In the genomic region with DNA sequence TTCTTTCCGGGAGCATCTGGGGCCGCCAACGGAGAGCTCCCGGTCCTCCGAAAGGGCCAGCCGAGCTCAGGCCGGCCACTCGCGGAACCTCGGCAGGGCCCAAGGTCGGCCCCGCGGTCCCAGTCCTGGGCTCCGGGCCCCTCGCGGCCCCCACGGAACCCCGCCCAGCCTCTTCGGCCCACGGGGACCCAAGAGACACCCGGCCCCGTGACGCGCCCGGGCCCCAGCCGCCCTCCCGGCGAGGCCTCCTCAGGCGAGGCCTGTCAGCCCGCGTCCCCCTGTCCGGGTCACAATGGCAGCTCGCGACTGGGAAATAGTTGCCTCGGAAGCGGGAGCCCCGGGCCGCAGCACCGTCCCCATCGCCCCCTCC, we compare ENCODE assay signal across 8 cellular contexts. TPM values are rescaled to one million over a fixed set of nuclear protein-coding genes. Genes with fewer than 3 reads are reported as not detected.
DNase-seq lines count a peak whose midpoint lies in the region; ATAC-seq and TF ChIP-seq lines count a peak whose summit lies in the region.
"Not testable (repeated sequence)": the region's sequence is repeated elsewhere in the genome, so short reads cannot be mapped to it uniquely, and the experiment has no call there.

No MANE protein-coding gene starts in this region.

- H3K4me1 ChIP-seq in BE2C; lung (ENCODE audit: control insufficient read depth in 2 of 2, insufficient read depth in 2 of 2, low read length in 2 of 2): not testable (repeated sequence)

- H3K27ac ChIP-seq in lung (ENCODE audit: low read depth in 1 of 2, low read length in 1 of 2) (peak overlapping the region; percentile 87 to 89), skin epidermis (peak overlapping the region; percentile 49 to 98 (median 87))

- 1% methylated on average over 21 to 32 of the region's 40 CpGs for WGBS in lung, 2 donors

- TF ChIP-seq CTCF in BE2C (IDR thresholded peaks at IDR 0.05; ENCODE audit: low read depth, low read length); NB4 (IDR thresholded peaks at IDR 0.05; ENCODE audit: low read depth, low read length); epithelial cell of proximal tubule (conservative IDR thresholded peaks at IDR 0.05; ENCODE audit: low read depth, low read length); lung (IDR thresholded peaks at IDR 0.05; ENCODE audit: control extremely low read depth, extremely low read depth): not testable (repeated sequence)

- TF ChIP-seq POLR2A in NB4 (IDR thresholded peaks at IDR 0.05; ENCODE audit: extremely low read depth, insufficient read length) = not testable (repeated sequence)

- not testable (repeated sequence) for DNase-seq in BE2C; NB4 (ENCODE audit: low read depth); epithelial cell of proximal tubule (ENCODE audit: low read depth); lung (ENCODE audit: low spot score)
- peak; percentile 17 for DNase-seq in activated naive CD4-positive, alpha-beta T cell treated with Interleukin-2 at 50 U/mL for 16 hours

- not testable (repeated sequence) for H3K9me3 ChIP-seq in BE2C; lung (ENCODE audit: control insufficient read depth in 2 of 2, insufficient read depth in 1 of 2, low read length in 1 of 2)

- H3K36me3 ChIP-seq in BE2C; lung (ENCODE audit: control insufficient read depth in 2 of 2, insufficient read depth in 2 of 2, low read length in 2 of 2): not testable (repeated sequence)

- ATAC-seq in GM19455 (IDR thresholded peaks at IDR 0.05; ENCODE audit: unreplicated experiment) (peak; percentile 41), HG02970 (IDR thresholded peaks at IDR 0.05; ENCODE audit: low FRiP score, unreplicated experiment) (peak; percentile 23), lung (ENCODE audit: insufficient read depth, low FRiP score) (peak; percentile 28)

- H3K27me3 ChIP-seq in BE2C; lung (ENCODE audit: control insufficient read depth, insufficient read depth): not testable (repeated sequence)

- H3K4me3 ChIP-seq in BE2C (ENCODE audit: low read depth, low read length) (peak overlapping the region; percentile 66), NB4 (ENCODE audit: low read depth, low read length) (peak overlapping the region; percentile 67), epithelial cell of proximal tubule (ENCODE audit: low read depth, low read length) (peak overlapping the region; percentile 70), lung (peak overlapping the region; percentile 70), skin epidermis (peak overlapping the region; percentile 69 to 95 (median 80))

RNA-seq across cellular contexts. Expression of a gene that starts 48.8 kb away (rescaled TPM):
- 19.0 TPM for polyA plus RNA-seq in BE2C (2012; ENCODE audit: insufficient read depth, insufficient read length, low read depth)
- total RNA-seq in epithelial cell of proximal tubule (6.8 and 9.5 TPM in 2 replicates), lung (10 to 100 TPM; 28.2 to 33.6 TPM)
- polyA plus RNA-seq in lung = 1 to 10 TPM; 7.2 to 8.6 TPM
